In genomic region chr3:78894787-78895186, GRCh38 we compare ENCODE assay signal across 14 cellular contexts.
"Had no signal": no experiment of that assay in that cellular context is flagged by ENCODE, and none has a peak within 500 bp of the region (broad histone marks: within the 10 kb centered on the region; RNA-seq: fewer than 3 reads in every experiment).

No MANE protein-coding gene starts in this region.

- H3K4me3 ChIP-seq: colonic mucosa, lung, thoracic aorta had no signal

- H3K27me3 Mint-ChIP-seq: activated B cell treated with CpG ODN at 0.5 μM for 24 hours; activated CD4-positive, alpha-beta T cell treated with anti-CD3 and anti-CD28 coated beads, Interleukin-2, amount 10 ng/mL, durations not matched to agents 7 days and 5 days; activated naive CD8-positive, alpha-beta T cell treated with anti-CD3 and anti-CD28 coated beads, Interleukin-2, amount 50 U/mL, for 24 hours; stimulated activated naive CD8-positive, alpha-beta T cell treated with anti-CD3 and anti-CD28 coated beads, Interleukin-15, Interleukin-2, amounts not matched to agents 100 ng/mL and 50 ng/mL, for 24 hours had no signal

- H3K27me3 ChIP-seq: colonic mucosa had no signal

- DNase-seq: activated B cell treated with CpG ODN at 0.5 μM for 24 hours; activated CD4-positive, alpha-beta T cell treated with anti-CD3 and anti-CD28 coated beads, Interleukin-2, amount 10 ng/mL, durations not matched to agents 7 days and 5 days; activated CD8-positive, alpha-beta memory T cell treated with anti-CD3 and anti-CD28 coated beads for 24 hours; activated naive CD4-positive, alpha-beta T cell treated with Interleukin-2 at 50 U/mL for 16 hours; activated naive CD8-positive, alpha-beta T cell treated with anti-CD3 and anti-CD28 coated beads, Interleukin-2, amount 50 U/mL, for 24 hours; colonic mucosa; effector CD8-positive, alpha-beta T cell; immature natural killer cell; natural killer cell; stimulated activated CD4-positive, alpha-beta T cell treated with anti-CD3 and anti-CD28 coated beads, Interleukin-12 subunit alpha, Interleukin-12 subunit beta, amount 100 ng/mL, for 4 hours; stimulated activated CD4-positive, alpha-beta T cell treated with anti-CD3 and anti-CD28 coated beads, Interleukin-2, amount 100 ng/mL, for 48 hours had no signal

- H3K36me3 Mint-ChIP-seq: natural killer cell had no signal

- H3K4me3 Mint-ChIP-seq: activated B cell treated with CpG ODN at 0.5 μM for 24 hours; activated CD4-positive, alpha-beta T cell treated with anti-CD3 and anti-CD28 coated beads, Interleukin-2, amount 10 ng/mL, durations not matched to agents 7 days and 5 days; activated naive CD8-positive, alpha-beta T cell treated with anti-CD3 and anti-CD28 coated beads, Interleukin-2, amount 50 U/mL, for 24 hours; immature natural killer cell; natural killer cell; stimulated activated naive CD8-positive, alpha-beta T cell treated with anti-CD3 and anti-CD28 coated beads, Interleukin-15, Interleukin-2, amounts not matched to agents 100 ng/mL and 50 ng/mL, for 24 hours had no signal

- H3K27ac ChIP-seq: colonic mucosa, thoracic aorta had no signal

- ATAC-seq: activated naive CD8-positive, alpha-beta T cell treated with anti-CD3 and anti-CD28 coated beads, Interleukin-2, amount 50 U/mL, for 24 hours; natural killer cell had no signal

- H3K36me3 ChIP-seq: colonic mucosa, thoracic aorta had no signal

- H3K4me1 Mint-ChIP-seq: activated B cell treated with CpG ODN at 0.5 μM for 24 hours; activated CD4-positive, alpha-beta T cell treated with anti-CD3 and anti-CD28 coated beads, Interleukin-2, amount 10 ng/mL, durations not matched to agents 7 days and 5 days; activated naive CD8-positive, alpha-beta T cell treated with anti-CD3 and anti-CD28 coated beads, Interleukin-2, amount 50 U/mL, for 24 hours; natural killer cell had no signal

- H3K4me1 ChIP-seq: colonic mucosa had no signal

- H3K9me3 ChIP-seq: colonic mucosa, thoracic aorta had no signal

- H3K27ac Mint-ChIP-seq: activated B cell treated with CpG ODN at 0.5 μM for 24 hours; activated CD4-positive, alpha-beta T cell treated with anti-CD3 and anti-CD28 coated beads, Interleukin-2, amount 10 ng/mL, durations not matched to agents 7 days and 5 days; activated naive CD8-positive, alpha-beta T cell treated with anti-CD3 and anti-CD28 coated beads, Interleukin-2, amount 50 U/mL, for 24 hours; immature natural killer cell; natural killer cell; stimulated activated naive CD8-positive, alpha-beta T cell treated with anti-CD3 and anti-CD28 coated beads, Interleukin-15, Interleukin-2, amounts not matched to agents 100 ng/mL and 50 ng/mL, for 24 hours had no signal
